22 cellular contexts compared by ENCODE assay signal in the genomic region with DNA sequence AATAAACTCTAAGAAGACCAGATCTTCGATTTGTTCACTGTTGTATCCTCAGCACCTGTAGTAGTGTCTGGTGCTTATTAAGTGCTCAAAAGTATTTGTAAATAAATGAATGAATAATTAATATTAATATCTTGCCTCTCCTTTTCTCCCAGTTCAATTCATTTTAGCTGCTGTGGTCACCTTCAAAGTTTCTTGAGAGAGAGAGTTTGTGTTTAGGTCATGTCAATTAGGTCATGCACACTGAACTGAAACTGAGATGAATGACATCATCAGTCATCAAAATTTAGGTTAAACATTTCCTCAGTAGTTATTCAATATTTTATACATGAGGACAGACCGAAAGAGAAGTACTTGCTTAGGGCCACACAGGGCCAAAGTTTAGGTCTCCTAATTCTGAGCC.
DNase-seq lines count a peak whose midpoint lies in the region; ATAC-seq and TF ChIP-seq lines count a peak whose summit lies in the region.
"Had no signal": no experiment of that assay in that cellular context is flagged by ENCODE, and none has a peak within 500 bp of the region (broad histone marks: within the 10 kb centered on the region; RNA-seq: fewer than 3 reads in every experiment).

No MANE protein-coding gene starts in this region.

- no peaks in the 10 kb centered on the region for H3K4me1 ChIP-seq in smooth muscle cell (ENCODE audit: low read depth)

- no peaks in the 10 kb centered on the region for H4K20me1 ChIP-seq in smooth muscle cell (ENCODE audit: low read depth)

- no peak overlapping the region for H3K4me2 ChIP-seq in smooth muscle cell

- no peak for TF ChIP-seq CTCF in smooth muscle cell (IDR thresholded peaks at IDR 0.05; ENCODE audit: borderline replicate concordance, insufficient read depth, poor library complexity, severe bottlenecking)

- no peaks in the 10 kb centered on the region for H3K9me3 ChIP-seq in smooth muscle cell (replicated peaks; ENCODE audit: low read depth)
- H3K9me3 ChIP-seq: adrenal gland, left lung, neutrophil had no signal

- H3K27ac Mint-ChIP-seq in activated T-helper 17 cell treated with anti-CD3 and anti-CD28 coated beads, Interleukin-2, amount 50 U/mL, for 72 hours = no peak overlapping the region
- H3K27ac Mint-ChIP-seq in immature natural killer cell = no peak overlapping the region
- H3K27ac Mint-ChIP-seq: CD4-positive, CD25-positive, alpha-beta regulatory T cell; stimulated activated naive B cell treated with anti-CD40 and anti-IgM and Interleukin-4, amounts not matched to agents 10 μg/mL and 1 μg/mL and 100 μg/mL, for 72 hours; type B pancreatic cell had no signal

- no peak overlapping the region for H3K27ac ChIP-seq in smooth muscle cell (ENCODE audit: low read depth)
- H3K27ac ChIP-seq: adrenal gland, GM23248, left lung, neutrophil had no signal

- ATAC-seq in GM19395 (IDR thresholded peaks at IDR 0.05; ENCODE audit: unreplicated experiment) (peak; percentile 55), HG03159 (IDR thresholded peaks at IDR 0.05; ENCODE audit: unreplicated experiment) (peak; percentile 47), GM21526 (IDR thresholded peaks at IDR 0.05; ENCODE audit: low FRiP score, unreplicated experiment) (no peak)
- peak; percentile 35 for ATAC-seq in activated T-helper 17 cell treated with anti-CD3 and anti-CD28 coated beads, Interleukin-2, amount 50 U/mL, for 72 hours (replicated peaks)
- ATAC-seq: esophagus mucosa; left lung; Panc1; stimulated activated naive B cell treated with anti-CD40 and anti-IgM and Interleukin-4, amounts not matched to agents 10 μg/mL and 1 μg/mL and 100 μg/mL, for 72 hours had no signal

- H3K9me3 Mint-ChIP-seq in activated T-helper 17 cell treated with anti-CD3 and anti-CD28 coated beads, Interleukin-2, amount 50 U/mL, for 72 hours = no peaks in the 10 kb centered on the region
- H3K9me3 Mint-ChIP-seq in immature natural killer cell = no peaks in the 10 kb centered on the region
- H3K9me3 Mint-ChIP-seq: type B pancreatic cell had no signal

- no peaks in the 10 kb centered on the region for H3K4me1 Mint-ChIP-seq in activated T-helper 17 cell treated with anti-CD3 and anti-CD28 coated beads, Interleukin-2, amount 50 U/mL, for 72 hours
- no peaks in the 10 kb centered on the region for H3K4me1 Mint-ChIP-seq in immature natural killer cell
- H3K4me1 Mint-ChIP-seq: CD4-positive, CD25-positive, alpha-beta regulatory T cell had no signal

- no peaks in the 10 kb centered on the region for H3K27me3 ChIP-seq in smooth muscle cell (ENCODE audit: low read depth)
- H3K27me3 ChIP-seq: adrenal gland, left lung, neutrophil had no signal

- no peaks in the 10 kb centered on the region for H3K27me3 Mint-ChIP-seq in activated T-helper 17 cell treated with anti-CD3 and anti-CD28 coated beads, Interleukin-2, amount 50 U/mL, for 72 hours
- peaks cover 0 to 10% (median 2%) of the 10 kb centered on the region in 3 donors for H3K27me3 Mint-ChIP-seq in immature natural killer cell (ENCODE audit: low read depth in 3 of 3)
- H3K27me3 Mint-ChIP-seq: stimulated activated naive B cell treated with anti-CD40 and anti-IgM and Interleukin-4, amounts not matched to agents 10 μg/mL and 1 μg/mL and 100 μg/mL, for 72 hours; type B pancreatic cell had no signal

- no peaks in the 10 kb centered on the region for H3K79me2 ChIP-seq in smooth muscle cell (ENCODE audit: low read depth)

- 91% methylated on average over 2 of the region's 2 CpGs for WGBS in smooth muscle cell (ENCODE audit: low lambda C conversion rate)

- H3K36me3 Mint-ChIP-seq in activated T-helper 17 cell treated with anti-CD3 and anti-CD28 coated beads, Interleukin-2, amount 50 U/mL, for 72 hours (ENCODE audit: low read depth) = no peaks in the 10 kb centered on the region
- H3K36me3 Mint-ChIP-seq in immature natural killer cell = no peaks in the 10 kb centered on the region
- H3K36me3 Mint-ChIP-seq: CD4-positive, CD25-positive, alpha-beta regulatory T cell; type B pancreatic cell had no signal

- no peak overlapping the region for H3K4me3 Mint-ChIP-seq in activated T-helper 17 cell treated with anti-CD3 and anti-CD28 coated beads, Interleukin-2, amount 50 U/mL, for 72 hours
- H3K4me3 Mint-ChIP-seq in immature natural killer cell = no peak overlapping the region
- H3K4me3 Mint-ChIP-seq: stimulated activated naive B cell treated with anti-CD40 and anti-IgM and Interleukin-4, amounts not matched to agents 10 μg/mL and 1 μg/mL and 100 μg/mL, for 72 hours; type B pancreatic cell had no signal

- DNase-seq in Caki2 (ENCODE audit: low read depth) (peak; percentile 57), islet precursor cell (no peak), immature natural killer cell (no peak), smooth muscle cell (lab: John Stamatoyannopoulos, UW; ENCODE audit: unreplicated experiment) (no peak)
- DNase-seq: activated CD4-positive, CD25-positive, alpha-beta regulatory T cell treated with anti-CD3 and anti-CD28 coated beads, Interleukin-2, amount 50 U/mL, for 72 hours; adrenal gland; CD4-positive, CD25-positive, alpha-beta regulatory T cell; DMS53; GM23248; left lung; NCI-H82; stimulated activated CD4-positive, alpha-beta T cell treated with anti-CD3 and anti-CD28 coated beads, Interleukin-15, amount 100 ng/mL, for 24 hours; stimulated activated naive B cell treated with anti-CD40 and anti-IgM and Interleukin-4, amounts not matched to agents 10 μg/mL and 1 μg/mL and 100 μg/mL, for 72 hours; T1000 had no signal

- H3K36me3 ChIP-seq in smooth muscle cell (ENCODE audit: low read depth) = no peaks in the 10 kb centered on the region
- H3K36me3 ChIP-seq: adrenal gland, left lung, neutrophil had no signal

- no peak overlapping the region for H2AFZ ChIP-seq in smooth muscle cell (ENCODE audit: low read depth)
- H2AFZ ChIP-seq: GM23248 had no signal

- H3K9ac ChIP-seq in smooth muscle cell (ENCODE audit: low read depth) = no peak overlapping the region
- H3K9ac ChIP-seq: GM23248 had no signal

- H3F3A ChIP-seq in smooth muscle cell (ENCODE audit: low read depth) = no peaks in the 10 kb centered on the region

- no peak overlapping the region for H3K4me3 ChIP-seq in smooth muscle cell
- H3K4me3 ChIP-seq: adrenal gland, GM23248, left lung had no signal

- in situ Hi-C loops in Caki2 (cut with HindIII; ENCODE audit: low pct_unique_long_range_greater_than_20kb, low sequenced_read_pairs) = no loop called here
